ENCODE assay signal across 1 cellular context in genomic region chr3:52770581-52771333, GRCh38.
TF ChIP-seq lines count a peak whose summit lies in the region.

Gene NEK4, minus strand, starts transcription at chr3:52770940. Its CDS starts 194 bp downstream, at chr3:52770746.

TF ChIP-seq in HepG2, 621 proteins besides CTCF, POLR2A, EP300 and RAD21 (continued from another document and continues in another):
- TF ChIP-seq PAXIP1 (CRISPR knock-in tag; conservative IDR thresholded peaks at IDR 0.05), result peak; percentile 66
- peak; percentile 86; the same call in 1 of the 2 replicates for TF ChIP-seq ZNF670 (CRISPR knock-in tag; IDR thresholded peaks at IDR 0.05; ENCODE audit: borderline replicate concordance)
- no peak for TF ChIP-seq ADNP (CRISPR knock-in tag; IDR thresholded peaks at IDR 0.05)
- TF ChIP-seq HIC2 (CRISPR knock-in tag; IDR thresholded peaks at IDR 0.05; ENCODE audit: low read depth), result peak; percentile 60; the same call in 1 of the 2 replicates
- TF ChIP-seq RFXANK (CRISPR knock-in tag; IDR thresholded peaks at IDR 0.05), result no peak
- TF ChIP-seq ZNF841 (CRISPR knock-in tag; IDR thresholded peaks at IDR 0.05; ENCODE audit: borderline replicate concordance), result no peak
- TF ChIP-seq XRCC5 (optimal IDR thresholded peaks at IDR 0.05; ENCODE audit: low read length), result peak; percentile 78
- peak; percentile 60; the same call in 1 of the 2 replicates for TF ChIP-seq TFDP1 (CRISPR knock-in tag; IDR thresholded peaks at IDR 0.05; ENCODE audit: borderline replicate concordance)
- TF ChIP-seq SUZ12 (IDR thresholded peaks at IDR 0.05; ENCODE audit: low read depth, low read length), result no peak
- no peak for TF ChIP-seq MAFF (IDR thresholded peaks at IDR 0.05; ENCODE audit: low read depth, low read length)
- TF ChIP-seq NR2F6 (IDR thresholded peaks at IDR 0.05), result no peak
- no peak for TF ChIP-seq NR2F6 (CRISPR knock-in tag; IDR thresholded peaks at IDR 0.05)
- TF ChIP-seq JARID2 (CRISPR knock-in tag; IDR thresholded peaks at IDR 0.05; ENCODE audit: insufficient replicate concordance), result peak; percentile 48
- peak in 1 of 2 experiments; percentile 54; a peak in 1 of 4 replicates for TF ChIP-seq REST (IDR thresholded peaks at IDR 0.05; ENCODE audit: borderline replicate concordance in 1 of 2, low read depth in 1 of 2, low read length in 2 of 2)
- peak; percentile 58; the same call in 1 of the 2 replicates for TF ChIP-seq ZSCAN25 (CRISPR knock-in tag; IDR thresholded peaks at IDR 0.05)
- no peak for TF ChIP-seq NFE2L1 (CRISPR knock-in tag; IDR thresholded peaks at IDR 0.05; ENCODE audit: borderline replicate concordance)
- 0 out of 2 replicates have a peak, but pooled peaks have one; percentile 44 for TF ChIP-seq ZNF354B (CRISPR knock-in tag; IDR thresholded peaks at IDR 0.05)
- no peak; the same call in 1 of the 2 replicates for TF ChIP-seq ZC3H4 (CRISPR knock-in tag; IDR thresholded peaks at IDR 0.05; ENCODE audit: borderline replicate concordance)
- TF ChIP-seq ZBTB49 (CRISPR knock-in tag; IDR thresholded peaks at IDR 0.05; ENCODE audit: borderline replicate concordance), result no peak
- TF ChIP-seq ZNF574 (CRISPR knock-in tag; IDR thresholded peaks at IDR 0.05), result peak; percentile 100
- TF ChIP-seq FLYWCH1 (CRISPR knock-in tag; IDR thresholded peaks at IDR 0.05), result no peak
- no peak for TF ChIP-seq ZNF577 (CRISPR knock-in tag; IDR thresholded peaks at IDR 0.05; ENCODE audit: borderline replicate concordance, low read depth)
- peak; percentile 94; the same call in 1 of the 2 replicates for TF ChIP-seq ZNF710 (CRISPR knock-in tag; IDR thresholded peaks at IDR 0.05; ENCODE audit: borderline replicate concordance)
- TF ChIP-seq CAMTA2 (CRISPR knock-in tag; IDR thresholded peaks at IDR 0.05; ENCODE audit: borderline replicate concordance), result no peak
- no peak for TF ChIP-seq PAF1 (CRISPR knock-in tag; IDR thresholded peaks at IDR 0.05)
- TF ChIP-seq ZBTB33 (CRISPR knock-in tag; IDR thresholded peaks at IDR 0.05), result no peak
- TF ChIP-seq MLLT10 (CRISPR knock-in tag; IDR thresholded peaks at IDR 0.05), result no peak
- TF ChIP-seq USF2 (IDR thresholded peaks at IDR 0.05; ENCODE audit: low read depth, low read length), result no peak
- no peak for TF ChIP-seq USF2 (CRISPR knock-in tag; IDR thresholded peaks at IDR 0.05; ENCODE audit: borderline replicate concordance)
- no peak for TF ChIP-seq ZSCAN30 (CRISPR knock-in tag; IDR thresholded peaks at IDR 0.05)
- TF ChIP-seq ZMAT5 (CRISPR knock-in tag; IDR thresholded peaks at IDR 0.05; ENCODE audit: borderline replicate concordance, low read depth), result no peak
- TF ChIP-seq ZNF335 (CRISPR knock-in tag; IDR thresholded peaks at IDR 0.05), result no peak
- TF ChIP-seq DDIT3 (CRISPR knock-in tag; IDR thresholded peaks at IDR 0.05), result no peak
- TF ChIP-seq NFE2L2 (IDR thresholded peaks at IDR 0.05; ENCODE audit: low read length), result no peak
